ENCODE assay signal across 2 cellular contexts in genomic region chr9:94164756-94165549, GRCh38.
TF ChIP-seq lines count a peak whose summit lies in the region.

No MANE protein-coding gene starts in this region.

TF ChIP-seq in IMR-90, 13 proteins besides CTCF, POLR2A, EP300 and RAD21 (continued from another document):
- TF ChIP-seq, protein P1, sequence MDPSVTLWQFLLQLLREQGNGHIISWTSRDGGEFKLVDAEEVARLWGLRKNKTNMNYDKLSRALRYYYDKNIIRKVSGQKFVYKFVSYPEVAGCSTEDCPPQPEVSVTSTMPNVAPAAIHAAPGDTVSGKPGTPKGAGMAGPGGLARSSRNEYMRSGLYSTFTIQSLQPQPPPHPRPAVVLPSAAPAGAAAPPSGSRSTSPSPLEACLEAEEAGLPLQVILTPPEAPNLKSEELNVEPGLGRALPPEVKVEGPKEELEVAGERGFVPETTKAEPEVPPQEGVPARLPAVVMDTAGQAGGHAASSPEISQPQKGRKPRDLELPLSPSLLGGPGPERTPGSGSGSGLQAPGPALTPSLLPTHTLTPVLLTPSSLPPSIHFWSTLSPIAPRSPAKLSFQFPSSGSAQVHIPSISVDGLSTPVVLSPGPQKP (IDR thresholded peaks at IDR 0.05; ENCODE audit: borderline replicate concordance, low read depth, low read length) = no peak
- no peak for TF ChIP-seq CHD1 (IDR thresholded peaks at IDR 0.05; ENCODE audit: low read depth, low read length)
- TF ChIP-seq MAFK (IDR thresholded peaks at IDR 0.05; ENCODE audit: low read depth, low read length) = no peak

TF ChIP-seq in neural cell, 6 proteins besides CTCF, POLR2A, EP300 and RAD21:
- TF ChIP-seq REST (IDR thresholded peaks at IDR 0.05; ENCODE audit: borderline replicate concordance) (no peak), TAF1 (IDR thresholded peaks at IDR 0.05; ENCODE audit: low read depth) (no peak), SMC3 (conservative IDR thresholded peaks at IDR 0.05; ENCODE audit: poor library complexity) (no peak), POLR2AphosphoS5 (IDR thresholded peaks at IDR 0.05) (no peak), MXI1 (conservative IDR thresholded peaks at IDR 0.05; ENCODE audit: poor library complexity, severe bottlenecking) (no peak)
